8 cellular contexts compared by ENCODE assay signal in the genomic region with DNA sequence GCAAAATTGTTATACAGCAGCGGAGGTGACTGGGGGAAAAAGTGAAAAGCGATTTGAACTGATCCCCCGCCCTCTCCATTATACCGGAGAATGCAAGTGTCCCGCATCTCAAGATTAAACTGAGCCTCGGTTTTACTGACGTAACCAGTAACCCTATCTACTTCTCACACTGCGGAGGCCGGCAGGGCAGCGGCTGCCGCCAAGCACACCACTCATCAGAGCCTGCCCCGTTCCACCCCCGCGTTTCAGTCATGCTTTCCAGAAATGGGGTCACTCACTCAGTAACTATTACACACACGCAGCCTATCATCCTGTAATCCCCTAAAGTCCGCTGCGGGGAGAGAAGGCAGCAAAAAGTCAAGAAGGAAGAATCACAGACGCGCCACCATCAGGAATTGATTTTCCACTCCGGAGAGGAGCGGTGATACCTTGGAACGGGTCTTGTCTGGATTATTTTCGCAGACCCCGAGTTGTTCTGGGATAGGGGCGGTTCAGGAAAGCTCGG. TPM values are rescaled to one million over a fixed set of nuclear protein-coding genes. Genes with fewer than 3 reads are reported as not detected.
DNase-seq lines count a peak whose midpoint lies in the region; ATAC-seq, FAIRE-seq and TF ChIP-seq lines count a peak whose summit lies in the region.

No MANE protein-coding gene starts in this region.

- H3K27ac Mint-ChIP-seq in activated T-helper 1 cell treated with anti-CD3 and anti-CD28 coated beads, Interleukin-12 subunit alpha, Interleukin-12 subunit beta, Interleukin-2, Interleukin-4 antibody, amounts not matched to agents 30 ng/mL and 10 ng/mL and 1 ng/mL, durations not matched to agents 14 hours and 24 hours and 36 hours = peak overlapping the region; percentile 97
- peak overlapping the region; percentile 91 for H3K27ac Mint-ChIP-seq in neural progenitor cell

- ATAC-seq in HG03108 (IDR thresholded peaks at IDR 0.05; ENCODE audit: unreplicated experiment) = peak; percentile 34
- ATAC-seq in thoracic aorta (ENCODE audit: insufficient number of reproducible peaks, low FRiP score, low read depth) = no peak

- peaks cover 28% of the 10 kb centered on the region for H3K4me1 ChIP-seq in OCI-LY7 (ENCODE audit: insufficient read depth, low read length, poor library complexity, severe bottlenecking)
- H3K4me1 ChIP-seq in neural progenitor cell = no peaks in the 10 kb centered on the region
- peaks cover 3 to 11% of the 10 kb centered on the region in 2 donors for H3K4me1 ChIP-seq in thoracic aorta (ENCODE audit: control insufficient read depth in 1 of 2, low read depth in 2 of 2)

- intact Hi-C loops in OCI-LY7 (cut with micrococcal nuclease; ENCODE audit: unreplicated experiment) = loop anchor here (2.0 to 5.0 kb wide), 2 partner anchors 50 to 123 kb away; a partner anchor contains a TSS
- intact Hi-C loops in activated T-helper 1 cell treated with anti-CD3 and anti-CD28 coated beads, Interleukin-12 subunit alpha, Interleukin-12 subunit beta, Interleukin-2, Interleukin-4 antibody, amounts not matched to agents 30 ng/mL and 10 ng/mL and 1 ng/mL, durations not matched to agents 14 hours and 24 hours and 36 hours (cut with micrococcal nuclease) = loop anchor here (1.0 to 10.0 kb wide), 10 partner anchors 40 to 1576 kb away; a partner anchor contains a TSS

- no peak overlapping the region for H3K9ac ChIP-seq in neural progenitor cell

- H3K36me3 ChIP-seq in OCI-LY7 (ENCODE audit: insufficient read depth, low read length) (no peaks in the 10 kb centered on the region), neural progenitor cell (no peaks in the 10 kb centered on the region), thoracic aorta (no peaks in the 10 kb centered on the region)

- peaks cover 4% of the 10 kb centered on the region for H3F3A ChIP-seq in neural progenitor cell (ENCODE audit: low read depth)

- POLR2A ChIA-PET in OCI-LY7 (lab: Charles Lee) = interaction anchor here (0.6 kb wide), 1 partner anchor 44 kb away, joined by 4 read pairs; no protein-coding TSS in a partner anchor

- peaks cover 29% of the 10 kb centered on the region for H3K4me1 Mint-ChIP-seq in activated T-helper 1 cell treated with anti-CD3 and anti-CD28 coated beads, Interleukin-12 subunit alpha, Interleukin-12 subunit beta, Interleukin-2, Interleukin-4 antibody, amounts not matched to agents 30 ng/mL and 10 ng/mL and 1 ng/mL, durations not matched to agents 14 hours and 24 hours and 36 hours (ENCODE audit: low read depth)
- H3K4me1 Mint-ChIP-seq in neural progenitor cell = peaks cover 9% of the 10 kb centered on the region

- DNase-seq in A172 (ENCODE audit: low spot score) (peak; percentile 64), GM18507 (ENCODE audit: extremely low spot score, insufficient read length, low read depth) (no peak), OCI-LY7 (ENCODE audit: low spot score) (peak; percentile 47), fibroblast of pulmonary artery (ENCODE audit: low read depth) (peak; percentile 75), neural progenitor cell (ENCODE audit: low spot score) (peak; percentile 75), thoracic aorta (ENCODE audit: low spot score) (peak; percentile 40)
- DNase-seq in activated T-helper 1 cell treated with anti-CD3 and anti-CD28 coated beads, Interleukin-12 subunit alpha, Interleukin-12 subunit beta, Interleukin-2, Interleukin-4 antibody, amounts not matched to agents 30 ng/mL and 10 ng/mL and 1 ng/mL, durations not matched to agents 14 hours and 24 hours and 36 hours (ENCODE audit: low spot score) = peak; percentile 37

- BruUV-seq in OCI-LY7 (replicated peaks; lab: Mats Ljungman, UMichigan) = no TSS peak

- peak overlapping the region; percentile 98 for H3K4me3 Mint-ChIP-seq in activated T-helper 1 cell treated with anti-CD3 and anti-CD28 coated beads, Interleukin-12 subunit alpha, Interleukin-12 subunit beta, Interleukin-2, Interleukin-4 antibody, amounts not matched to agents 30 ng/mL and 10 ng/mL and 1 ng/mL, durations not matched to agents 14 hours and 24 hours and 36 hours
- peak overlapping the region; percentile 95 for H3K4me3 Mint-ChIP-seq in neural progenitor cell

- H3K9me3 Mint-ChIP-seq in activated T-helper 1 cell treated with anti-CD3 and anti-CD28 coated beads, Interleukin-12 subunit alpha, Interleukin-12 subunit beta, Interleukin-2, Interleukin-4 antibody, amounts not matched to agents 30 ng/mL and 10 ng/mL and 1 ng/mL, durations not matched to agents 14 hours and 24 hours and 36 hours = no peaks in the 10 kb centered on the region
- H3K9me3 Mint-ChIP-seq in neural progenitor cell = no peaks in the 10 kb centered on the region

- H3K4me2 ChIP-seq in OCI-LY7 (ENCODE audit: low read length) (peak overlapping the region; percentile 89), neural progenitor cell (peak overlapping the region; percentile 81)

- H3K4me3 ChIP-seq in OCI-LY7 (ENCODE audit: low read depth, low read length, poor library complexity, severe bottlenecking) (peak overlapping the region; percentile 97), fibroblast of pulmonary artery (replicated peaks; ENCODE audit: low read depth, low read length) (peak overlapping the region; percentile 73), neural progenitor cell (peak overlapping the region; percentile 77), thoracic aorta (peak overlapping the region; percentile 88)

- peaks cover 7% of the 10 kb centered on the region for H3K27me3 Mint-ChIP-seq in activated T-helper 1 cell treated with anti-CD3 and anti-CD28 coated beads, Interleukin-12 subunit alpha, Interleukin-12 subunit beta, Interleukin-2, Interleukin-4 antibody, amounts not matched to agents 30 ng/mL and 10 ng/mL and 1 ng/mL, durations not matched to agents 14 hours and 24 hours and 36 hours (ENCODE audit: insufficient read depth)
- peaks cover 7% of the 10 kb centered on the region for H3K27me3 Mint-ChIP-seq in neural progenitor cell (ENCODE audit: insufficient read depth, low read depth)

- CTCF ChIA-PET in OCI-LY7 (lab: Charles Lee; ENCODE audit: unreplicated experiment) = no interaction called here

- H3K9me3 ChIP-seq in OCI-LY7 (ENCODE audit: low read length) (no peaks in the 10 kb centered on the region), neural progenitor cell (ENCODE audit: low read depth) (no peaks in the 10 kb centered on the region), thoracic aorta (no peaks in the 10 kb centered on the region)

- H3K9me2 ChIP-seq in OCI-LY7 (ENCODE audit: insufficient read depth, low read length) = no peaks in the 10 kb centered on the region

- H4K20me1 ChIP-seq in OCI-LY7 (ENCODE audit: insufficient read depth, low read length) = peaks cover 8% of the 10 kb centered on the region
- peaks cover 35% of the 10 kb centered on the region for H4K20me1 ChIP-seq in neural progenitor cell (ENCODE audit: low read depth)

- H3K27me3 ChIP-seq in neural progenitor cell (peaks cover 25% of the 10 kb centered on the region), thoracic aorta (replicated peaks; ENCODE audit: insufficient read depth) (no peaks in the 10 kb centered on the region)

- TF ChIP-seq CTCF in OCI-LY7 (conservative IDR thresholded peaks at IDR 0.05; ENCODE audit: low read length) (no peak), fibroblast of pulmonary artery (IDR thresholded peaks at IDR 0.05; ENCODE audit: low read length, missing control alignments) (no peak), neural progenitor cell (IDR thresholded peaks at IDR 0.05) (no peak), thoracic aorta (IDR thresholded peaks at IDR 0.05) (no peak)

- H3K36me3 Mint-ChIP-seq in activated T-helper 1 cell treated with anti-CD3 and anti-CD28 coated beads, Interleukin-12 subunit alpha, Interleukin-12 subunit beta, Interleukin-2, Interleukin-4 antibody, amounts not matched to agents 30 ng/mL and 10 ng/mL and 1 ng/mL, durations not matched to agents 14 hours and 24 hours and 36 hours (ENCODE audit: low read depth) = peaks cover 8% of the 10 kb centered on the region
- H3K36me3 Mint-ChIP-seq in neural progenitor cell = no peaks in the 10 kb centered on the region

- peak; percentile 88 for FAIRE-seq in GM18507 (lab: Jason Lieb, UNC)

- H2AFZ ChIP-seq in OCI-LY7 (ENCODE audit: low read length) (peak overlapping the region; percentile 36; the same call in 1 of the 2 replicates), neural progenitor cell (replicated peaks) (no peak overlapping the region)

- H3K27ac ChIP-seq in OCI-LY7 (ENCODE audit: low read depth, low read length, poor library complexity, severe bottlenecking) (peak overlapping the region; percentile 37), neural progenitor cell (no peak overlapping the region), thoracic aorta (peak overlapping the region; percentile 66 to 87)

- peaks cover 60% of the 10 kb centered on the region for H3K79me2 ChIP-seq in OCI-LY7 (ENCODE audit: insufficient read depth, low read depth, low read length)
- peaks cover 59% of the 10 kb centered on the region for H3K79me2 ChIP-seq in neural progenitor cell (ENCODE audit: low read depth)

RNA-seq across cellular contexts. Expression of a gene that starts 1.4 kb away (rescaled TPM):
- 56.4 and 62.5 TPM in 2 replicates for total RNA-seq in A172 (2014; rRNA removed; shearing (Covaris generic))
- 14.2 and 21.6 TPM in 2 replicates for total RNA-seq in OCI-LY7 (2014; rRNA removed; shearing (Covaris generic))
- total RNA-seq in OCI-LY7 (2022) (34.3 and 35.4 TPM in 2 replicates), neural progenitor cell (ENCODE audit: low replicate concordance) (20.9 and 32.2 TPM in 2 replicates), thoracic aorta (10 to 100 TPM; 24.0 to 64.5 TPM)
- total RNA-seq in activated T-helper 1 cell treated with anti-CD3 and anti-CD28 coated beads, Interleukin-12 subunit alpha, Interleukin-12 subunit beta, Interleukin-2, Interleukin-4 antibody, amounts not matched to agents 30 ng/mL and 10 ng/mL and 1 ng/mL, durations not matched to agents 14 hours and 24 hours and 36 hours = 58.8 and 60.6 TPM in 2 replicates
